In genomic region chr19:14080887-14081796, GRCh38 we compare ENCODE assay signal across 8 cellular contexts. TPM values are rescaled to one million over a fixed set of nuclear protein-coding genes. Genes with fewer than 3 reads are reported as not detected.
DNase-seq lines count a peak whose midpoint lies in the region; ATAC-seq, FAIRE-seq and TF ChIP-seq lines count a peak whose summit lies in the region.

No MANE protein-coding gene starts in this region.

- no peak for FAIRE-seq in urothelium cell line (lab: Jason Lieb, UNC)

- H3K36me3 ChIP-seq in ascending aorta (no peaks in the 10 kb centered on the region), psoas muscle (ENCODE audit: insufficient read depth in 1 of 2, low read depth in 1 of 2) (no peaks in the 10 kb centered on the region)

- intact Hi-C loops in ascending aorta (cut with DNase I) (loop anchor here (2.0 to 5.0 kb wide), 3 partner anchors 36 to 416 kb away; partner anchors contain the start of genes GIPC1 and PRKACA), right cardiac atrium (cut with DNase I) (loop anchor here in 1 of 4 donors (5.0 kb wide), 1 partner anchor 36 kb away; the partner anchor contains the start of gene PRKACA), psoas muscle (cut with DNase I) (loop anchor here in 1 of 2 donors (5.0 kb wide), 1 partner anchor 36 kb away; the partner anchor contains the start of gene PRKACA)

- H3K4me1 ChIP-seq in ascending aorta (peaks cover 4 to 14% of the 10 kb centered on the region in 2 donors), right cardiac atrium (ENCODE audit: control insufficient read depth, insufficient read depth, low read length) (peaks cover 4% of the 10 kb centered on the region), psoas muscle (peaks cover 13% of the 10 kb centered on the region)

- H3K9me3 ChIP-seq in ascending aorta: no peaks in the 10 kb centered on the region
- no peaks in the 10 kb centered on the region for H3K9me3 ChIP-seq in right cardiac atrium (ENCODE audit: control insufficient read depth, low read length)
- H3K9me3 ChIP-seq in psoas muscle: no peaks in the 10 kb centered on the region

- H3K27ac ChIP-seq in ascending aorta (peak overlapping the region; percentile 92 to 97), right cardiac atrium (ENCODE audit: low read length) (peak overlapping the region; percentile 98), psoas muscle (peak overlapping the region; percentile 92)

- ATAC-seq in GM18502 (IDR thresholded peaks at IDR 0.05; ENCODE audit: poor library complexity, unreplicated experiment) (peak; percentile 80), HG02943 (IDR thresholded peaks at IDR 0.05; ENCODE audit: low read depth, unreplicated experiment) (peak; percentile 80), right cardiac atrium (peak; percentile 95), psoas muscle (peak; percentile 93 to 96 (median 94))

- DNase-seq in NCI-H187 (lab: John Stamatoyannopoulos, UW): peak; percentile 85 to 87
- DNase-seq in T-helper 2 cell: peak; percentile 95 to 99 (median 99)
- peak; percentile 94 to 99 for DNase-seq in ascending aorta (ENCODE audit: low spot score in 2 of 2)
- DNase-seq in right cardiac atrium: peak; percentile 99
- peak; percentile 99 to 100 for DNase-seq in psoas muscle
- peak; percentile 92 for DNase-seq in urothelium cell line (ENCODE audit: low spot score)

- no peak for TF ChIP-seq CTCF in ascending aorta (IDR thresholded peaks at IDR 0.05)
- TF ChIP-seq CTCF in psoas muscle (IDR thresholded peaks at IDR 0.05): no peak

- under 1% methylated on average over 50 of the region's 50 CpGs for WGBS in right cardiac atrium
- 0 to 1% (median 0%) methylated on average over 50 of the region's 50 CpGs for WGBS in psoas muscle, 3 donors

- H3K4me3 ChIP-seq in ascending aorta (peak overlapping the region; percentile 80 to 93), right cardiac atrium (ENCODE audit: low read length) (peak overlapping the region; percentile 90), psoas muscle (peak overlapping the region; percentile 86)

- no peaks in the 10 kb centered on the region for H3K27me3 ChIP-seq in ascending aorta
- no peaks in the 10 kb centered on the region for H3K27me3 ChIP-seq in right cardiac atrium (ENCODE audit: control insufficient read depth, insufficient read depth)
- no peaks in the 10 kb centered on the region for H3K27me3 ChIP-seq in psoas muscle (ENCODE audit: insufficient read depth in 3 of 3, low read length in 2 of 3)

RNA-seq across cellular contexts. Expression of gene C19orf67, which starts 4.4 kb away (rescaled TPM):
- not detected for total RNA-seq in ascending aorta
- not detected for total RNA-seq in right cardiac atrium
- not detected for polyA plus RNA-seq in right cardiac atrium
- not detected for total RNA-seq in psoas muscle
- not detected for polyA plus RNA-seq in psoas muscle

RNA-seq across cellular contexts. Expression of gene MISP3, which starts 8.6 kb away (rescaled TPM):
- total RNA-seq in ascending aorta (6.0 TPM), right cardiac atrium (10 to 100 TPM in 1 of 4 donors, 1 to 10 TPM in 3; 6.4 to 10.3 (median 9.2) TPM), psoas muscle (1 to 10 TPM; 2.0 to 6.3 (median 2.9) TPM)
- polyA plus RNA-seq in right cardiac atrium (11.1 TPM), psoas muscle (10 to 100 TPM in 1 of 3 donors, 1 to 10 TPM in 2; 1.8 to 15.4 (median 2.1) TPM)

RNA-seq across cellular contexts. Expression of gene SAMD1, which starts 9.4 kb away (rescaled TPM):
- total RNA-seq in ascending aorta (9.4 TPM), right cardiac atrium (10 to 100 TPM; 34.0 to 53.8 (median 42.5) TPM), psoas muscle (10 to 100 TPM; 27.3 to 54.4 (median 39.6) TPM)
- polyA plus RNA-seq in right cardiac atrium (32.2 TPM), psoas muscle (10 to 100 TPM; 39.9 to 99.9 (median 60.4) TPM)

RNA-seq across cellular contexts. Expression of gene PALM3, which starts 19.3 kb away (rescaled TPM):
- 1.7 TPM for total RNA-seq in ascending aorta
- total RNA-seq in right cardiac atrium: under 1 TPM; 0.38 to 0.58 (median 0.48) TPM
- polyA plus RNA-seq in right cardiac atrium: 0.45 TPM
- total RNA-seq in psoas muscle: not detected
- polyA plus RNA-seq in psoas muscle: under 1 TPM in 2 of 3 donors, not detected in 1; 0.04 to 0.05 TPM

RNA-seq across cellular contexts. Expression of gene PRKACA, which starts 36.4 kb away (rescaled TPM):
- total RNA-seq in ascending aorta (92.6 TPM), right cardiac atrium (100 to 1,000 TPM; 351 to 412 (median 373) TPM), psoas muscle (100 to 1,000 TPM; 209 to 509 (median 312) TPM)
- polyA plus RNA-seq in right cardiac atrium (256 TPM), psoas muscle (100 to 1,000 TPM in 2 of 3 donors, 10 to 100 TPM in 1; 99.3 to 208 (median 135) TPM)

Comparison
In these comparisons a context has a peak if more than half of its experiments do, and no peak if none do; other contexts are left out.
1. Peak in every context shown above with its lines: DNase-seq, ATAC-seq, H3K4me3 ChIP-seq and H3K27ac ChIP-seq.